1 cellular context compared by ENCODE assay signal in genomic region chr12:6199531-6200265, GRCh38.
TF ChIP-seq lines count a peak whose summit lies in the region.

No MANE protein-coding gene starts in this region.

TF ChIP-seq in K562, 482 proteins besides CTCF, POLR2A, EP300 and RAD21 (continued from another document and continues in another):
- TF ChIP-seq MGA (IDR thresholded peaks at IDR 0.05) (peak; percentile 70), BRF2 (IDR thresholded peaks at IDR 0.05; ENCODE audit: borderline replicate concordance, insufficient read depth, insufficient read length) (no peak), SREBF1 (IDR thresholded peaks at IDR 0.05; ENCODE audit: borderline replicate concordance, low read depth, low read length) (no peak), ZFX (CRISPR knock-in tag; IDR thresholded peaks at IDR 0.05) (0 out of 2 replicates have a peak, but pooled peaks have one; percentile 30), PURB (CRISPR knock-in tag; IDR thresholded peaks at IDR 0.05; ENCODE audit: low read depth) (no peak), RBM14 (IDR thresholded peaks at IDR 0.05; ENCODE audit: borderline replicate concordance, insufficient read depth, low read depth, low read length) (no peak), ZNF696 (CRISPR knock-in tag; conservative IDR thresholded peaks at IDR 0.05) (no peak), ATF3 (IDR thresholded peaks at IDR 0.05) (no peak), ATF3 (CRISPR knock-in tag; conservative IDR thresholded peaks at IDR 0.05) (no peak), GTF2B (IDR thresholded peaks at IDR 0.05; ENCODE audit: extremely low read depth, insufficient read length) (no peak), ZNF584 (CRISPR knock-in tag; IDR thresholded peaks at IDR 0.05; ENCODE audit: low read depth) (no peak), EP400 (IDR thresholded peaks at IDR 0.05) (no peak), FOXP1 (CRISPR knock-in tag; IDR thresholded peaks at IDR 0.05) (no peak), ZNF318 (IDR thresholded peaks at IDR 0.05; ENCODE audit: borderline replicate concordance in 1 of 2, low read depth in 1 of 2) (no peak), CSDE1 (IDR thresholded peaks at IDR 0.05) (no peak), FOXO4 (CRISPR knock-in tag; IDR thresholded peaks at IDR 0.05) (no peak), KDM5B (IDR thresholded peaks at IDR 0.05; ENCODE audit: insufficient replicate concordance, low read depth, low read length) (no peak), STAT5B (CRISPR knock-in tag; IDR thresholded peaks at IDR 0.05) (no peak), ZNF740 (CRISPR knock-in tag; IDR thresholded peaks at IDR 0.05) (no peak), ZNF740 (tag; IDR thresholded peaks at IDR 0.05) (no peak), MECOM (CRISPR knock-in tag; IDR thresholded peaks at IDR 0.05) (no peak), L3MBTL2 (IDR thresholded peaks at IDR 0.05) (peak; percentile 43; the same call in 1 of the 2 replicates), ZBTB7A (IDR thresholded peaks at IDR 0.05; ENCODE audit: borderline replicate concordance, control insufficient read depth, low read depth, low read length) (0 out of 2 replicates have a peak, but pooled peaks have one; percentile 16), PCBP2 (IDR thresholded peaks at IDR 0.05; ENCODE audit: low read depth, low read length, poor library complexity, severe bottlenecking) (no peak), ELF1 (tag; IDR thresholded peaks at IDR 0.05) (no peak), SREBF2 (CRISPR knock-in tag; IDR thresholded peaks at IDR 0.05) (no peak), KAT8 (IDR thresholded peaks at IDR 0.05; ENCODE audit: low read depth) (no peak), PREB (CRISPR knock-in tag; IDR thresholded peaks at IDR 0.05) (no peak), ZNF707 (CRISPR knock-in tag; conservative IDR thresholded peaks at IDR 0.05) (no peak)
